ENCODE assay signal across 30 cellular contexts in genomic region chr5:140488914-140489313, GRCh38.
"Had no signal": no experiment of that assay in that cellular context is flagged by ENCODE, and none has a peak within 500 bp of the region (broad histone marks: within the 10 kb centered on the region; RNA-seq: fewer than 3 reads in every experiment).

No MANE protein-coding gene starts in this region.

- H3K9me3 ChIP-seq: SJSA1 had no signal

- H3K27ac Mint-ChIP-seq: activated CD4-positive, alpha-beta memory T cell treated with anti-CD3 and anti-CD28 coated beads for 36 hours; activated CD4-positive, alpha-beta T cell treated with anti-CD3 and anti-CD28 coated beads, Interleukin-2, amount 10 ng/mL, durations not matched to agents 7 days and 5 days; activated naive CD8-positive, alpha-beta T cell treated with anti-CD3 and anti-CD28 coated beads, Interleukin-2, amount 50 U/mL, for 24 hours; T-helper 1 cell treated with Interleukin-12 subunit alpha and Interleukin-12 subunit beta and Interleukin-4 antibody, amounts not matched to agents 30 μg/mL and 1 μg/mL, for 36 hours had no signal

- H3K9me3 Mint-ChIP-seq: activated CD4-positive, alpha-beta memory T cell treated with anti-CD3 and anti-CD28 coated beads for 36 hours; activated CD4-positive, alpha-beta T cell treated with anti-CD3 and anti-CD28 coated beads, Interleukin-2, amount 10 ng/mL, durations not matched to agents 7 days and 5 days; activated naive CD4-positive, alpha-beta T cell treated with anti-CD3 and anti-CD28 coated beads, Interleukin-2, amount 50 U/mL, for 72 hours; activated naive CD8-positive, alpha-beta T cell treated with anti-CD3 and anti-CD28 coated beads, Interleukin-2, amount 50 U/mL, for 24 hours; activated T-cell treated with anti-CD3 and anti-CD28 coated beads, Interleukin-2, amount 50 U/mL, for 4 hours; T-helper 1 cell treated with Interleukin-12 subunit alpha and Interleukin-12 subunit beta and Interleukin-4 antibody, amounts not matched to agents 30 μg/mL and 1 μg/mL, for 36 hours had no signal

- H3K27me3 ChIP-seq: brain microvascular endothelial cell, cardiac muscle cell, SJSA1 had no signal

- H3K4me3 ChIP-seq: cardiac muscle cell, SJSA1 had no signal

- H3K27ac ChIP-seq: brain microvascular endothelial cell, cardiac muscle cell, SJSA1, VCaP had no signal

- H3K4me1 Mint-ChIP-seq: activated CD4-positive, alpha-beta T cell treated with anti-CD3 and anti-CD28 coated beads, Interleukin-2, amount 10 ng/mL, durations not matched to agents 7 days and 5 days; activated naive CD8-positive, alpha-beta T cell treated with anti-CD3 and anti-CD28 coated beads, Interleukin-2, amount 50 U/mL, for 24 hours had no signal

- H3K27me3 Mint-ChIP-seq: activated CD4-positive, alpha-beta memory T cell treated with anti-CD3 and anti-CD28 coated beads for 36 hours; activated CD4-positive, alpha-beta T cell treated with anti-CD3 and anti-CD28 coated beads, Interleukin-2, amount 10 ng/mL, durations not matched to agents 7 days and 5 days; activated naive CD8-positive, alpha-beta T cell treated with anti-CD3 and anti-CD28 coated beads, Interleukin-2, amount 50 U/mL, for 24 hours had no signal

- H3K4me3 Mint-ChIP-seq: activated CD4-positive, alpha-beta memory T cell treated with anti-CD3 and anti-CD28 coated beads for 36 hours; activated CD4-positive, alpha-beta T cell treated with anti-CD3 and anti-CD28 coated beads, Interleukin-2, amount 10 ng/mL, durations not matched to agents 7 days and 5 days; activated naive CD8-positive, alpha-beta T cell treated with anti-CD3 and anti-CD28 coated beads, Interleukin-2, amount 50 U/mL, for 24 hours; activated T-cell treated with anti-CD3 and anti-CD28 coated beads, Interleukin-2, amount 50 U/mL, for 4 hours; T-helper 1 cell treated with Interleukin-12 subunit alpha and Interleukin-12 subunit beta and Interleukin-4 antibody, amounts not matched to agents 30 μg/mL and 1 μg/mL, for 36 hours had no signal

- H3K4me1 ChIP-seq: SJSA1 had no signal

- DNase-seq: activated CD4-positive, alpha-beta memory T cell treated with anti-CD3 and anti-CD28 coated beads for 36 hours; activated CD4-positive, alpha-beta T cell treated with anti-CD3 and anti-CD28 coated beads, Interleukin-2, amount 10 ng/mL, durations not matched to agents 7 days and 5 days; activated CD4-positive, CD25-positive, alpha-beta regulatory T cell; activated CD8-positive, alpha-beta memory T cell treated with anti-CD3 and anti-CD28 coated beads for 24 hours; activated effector memory CD4-positive, alpha-beta T cell treated with anti-CD3 and anti-CD28 coated beads, Interleukin-2, amount 50 U/mL, for 16 hours; activated naive CD4-positive, alpha-beta T cell treated with Interleukin-2 at 50 U/mL for 16 hours; activated naive CD8-positive, alpha-beta T cell treated with anti-CD3 and anti-CD28 coated beads, Interleukin-2, amount 50 U/mL, for 24 hours; activated T-cell treated with anti-CD3 and anti-CD28 coated beads, Interleukin-2, amount 50 U/mL, for 4 hours; amygdala; Karpas-422; NCI-H1048; NCI-H146; NCI-H187 treated with DMSO at 0.1 percent for 48 hours; NCI-H2081 treated with DMSO at 0.1 percent for 48 hours; NCI-H2171; NCI-H2227 treated with DMSO at 0.1 percent for 48 hours; NCI-H510A; NCI-H69; NK-92 treated with Interleukin-12 subunit alpha and Interleukin-12 subunit beta, amount 100 ng/mL, for 24 hours; OCI-M1; SHP77; T-helper 9 cell had no signal

- FAIRE-seq: TTC549 had no signal

- ATAC-seq: activated naive CD4-positive, alpha-beta T cell treated with anti-CD3 and anti-CD28 coated beads, Interleukin-2, amount 50 U/mL, for 72 hours; activated naive CD8-positive, alpha-beta T cell treated with anti-CD3 and anti-CD28 coated beads, Interleukin-2, amount 50 U/mL, for 24 hours; activated T-cell treated with anti-CD3 and anti-CD28 coated beads, Interleukin-2, amount 50 U/mL, for 4 hours; Panc1 had no signal
